20 cellular contexts compared by ENCODE assay signal in genomic region chr17:30796016-30796415, GRCh38. TPM values are rescaled to one million over a fixed set of nuclear protein-coding genes. Genes with fewer than 3 reads are reported as not detected.
DNase-seq lines count a peak whose midpoint lies in the region; ATAC-seq, FAIRE-seq and TF ChIP-seq lines count a peak whose summit lies in the region.
"Had no signal": no experiment of that assay in that cellular context is flagged by ENCODE, and none has a peak within 500 bp of the region (broad histone marks: within the 10 kb centered on the region; RNA-seq: fewer than 3 reads in every experiment).

No MANE protein-coding gene starts in this region.

- BruUV-seq in K562 (replicated peaks; lab: Mats Ljungman, UMichigan), result no TSS peak

- H3K36me3 Mint-ChIP-seq in CD4-positive, CD25-positive, alpha-beta regulatory T cell, result peaks cover 49% of the 10 kb centered on the region
- H3K36me3 Mint-ChIP-seq in CD8-positive, alpha-beta memory T cell, result peaks cover 10 to 75% (median 20%) of the 10 kb centered on the region in 3 donors
- H3K36me3 Mint-ChIP-seq in T-helper 17 cell (ENCODE audit: low read depth), result peaks cover 10% of the 10 kb centered on the region

- H3K4me3 Mint-ChIP-seq in CD4-positive, CD25-positive, alpha-beta regulatory T cell, result no peak overlapping the region
- no peak overlapping the region for H3K4me3 Mint-ChIP-seq in CD8-positive, alpha-beta memory T cell
- no peak overlapping the region for H3K4me3 Mint-ChIP-seq in T-helper 17 cell
- H3K4me3 Mint-ChIP-seq: immature natural killer cell had no signal

- no peaks in the 10 kb centered on the region for H3K27me3 ChIP-seq in CD4-positive, CD25-positive, alpha-beta regulatory T cell (ENCODE audit: control insufficient read depth, insufficient read depth, low read length)
- no peaks in the 10 kb centered on the region for H3K27me3 ChIP-seq in CD8-positive, alpha-beta memory T cell (ENCODE audit: insufficient read depth, low read length, poor library complexity, severe bottlenecking)
- H3K27me3 ChIP-seq in K562 (ENCODE audit: control insufficient read depth in 2 of 2, insufficient read depth in 2 of 2, low read length in 2 of 2), result no peaks in the 10 kb centered on the region
- no peaks in the 10 kb centered on the region for H3K27me3 ChIP-seq in psoas muscle (ENCODE audit: insufficient read depth in 3 of 3, low read length in 2 of 3)
- H3K27me3 ChIP-seq: body of pancreas, colonic mucosa, heart left ventricle had no signal

- peak overlapping the region; percentile 41 for H3K27ac ChIP-seq in CD4-positive, CD25-positive, alpha-beta regulatory T cell (ENCODE audit: insufficient read depth, low read length, poor library complexity, severe bottlenecking)
- no peak overlapping the region for H3K27ac ChIP-seq in CD8-positive, alpha-beta memory T cell (ENCODE audit: low read depth, low read length)
- H3K27ac ChIP-seq in K562 (ENCODE audit: extremely low read depth, low read depth, low read length), result no peak overlapping the region
- H3K27ac ChIP-seq in psoas muscle, result no peak overlapping the region
- H3K27ac ChIP-seq: body of pancreas, colonic mucosa, heart left ventricle had no signal

- FAIRE-seq in K562 (lab: Jason Lieb, UNC), result no peak
- FAIRE-seq: endometrium had no signal

- H4K20me1 ChIP-seq in K562 (replicated peaks; ENCODE audit: control insufficient read depth, insufficient read depth, low read length), result no peaks in the 10 kb centered on the region

- H3K27me3 Mint-ChIP-seq in CD4-positive, CD25-positive, alpha-beta regulatory T cell, result no peaks in the 10 kb centered on the region
- H3K27me3 Mint-ChIP-seq in CD8-positive, alpha-beta memory T cell, result no peaks in the 10 kb centered on the region
- no peaks in the 10 kb centered on the region for H3K27me3 Mint-ChIP-seq in T-helper 17 cell

- H3K79me2 ChIP-seq in K562 (ENCODE audit: control insufficient read depth, insufficient read depth, low read length), result no peaks in the 10 kb centered on the region

- H3K4me2 ChIP-seq in K562 (ENCODE audit: insufficient read depth, low read length), result no peak overlapping the region

- no peak for TF ChIP-seq RAD21 in K562 (CRISPR knock-in tag; conservative IDR thresholded peaks at IDR 0.05 in 1 of 2, IDR thresholded peaks at IDR 0.05 in 1 of 2)

- no peaks in the 10 kb centered on the region for H3K9me3 ChIP-seq in CD4-positive, CD25-positive, alpha-beta regulatory T cell (ENCODE audit: control insufficient read depth in 2 of 2, low read length in 2 of 2)
- H3K9me3 ChIP-seq in CD8-positive, alpha-beta memory T cell (ENCODE audit: low read length), result no peaks in the 10 kb centered on the region
- H3K9me3 ChIP-seq in T-helper 17 cell (ENCODE audit: control insufficient read depth, low read length, poor library complexity, severe bottlenecking) (no peaks in the 10 kb centered on the region), K562 (replicated peaks; ENCODE audit: control insufficient read depth, insufficient read depth, low read depth, low read length) (no peaks in the 10 kb centered on the region), psoas muscle (no peaks in the 10 kb centered on the region)
- H3K9me3 ChIP-seq: body of pancreas, Caco-2, colonic mucosa, heart left ventricle, mucosa of descending colon had no signal

- TF ChIP-seq CTCF in K562 (IDR thresholded peaks at IDR 0.05 in 2 of 3, conservative IDR thresholded peaks at IDR 0.05 in 1 of 3; ENCODE audit: insufficient read depth in 2 of 3, low read depth in 1 of 3, low read length in 3 of 3) (no peak), psoas muscle (IDR thresholded peaks at IDR 0.05) (no peak)

- CTCF ChIA-PET in CD8-positive, alpha-beta memory T cell (lab: Charles Lee), result no interaction called here
- CTCF ChIA-PET in K562 (lab: Yijun Ruan, JAX; ENCODE audit: low intra/inter-chr PET ratio), result no interaction called here

- no peak overlapping the region for H3K4me3 ChIP-seq in CD4-positive, CD25-positive, alpha-beta regulatory T cell (ENCODE audit: low read depth, low read length)
- no peak overlapping the region for H3K4me3 ChIP-seq in CD8-positive, alpha-beta memory T cell (ENCODE audit: low read length)
- H3K4me3 ChIP-seq in K562, result no peak overlapping the region
- H3K4me3 ChIP-seq in psoas muscle, result no peak overlapping the region
- H3K4me3 ChIP-seq: body of pancreas, colonic mucosa, heart left ventricle, mucosa of descending colon had no signal

- TF ChIP-seq POLR2A in K562 (conservative IDR thresholded peaks at IDR 0.05), result no peak

- no peaks in the 10 kb centered on the region for H3K9me1 ChIP-seq in K562 (ENCODE audit: control insufficient read depth, insufficient read depth, low read length)

- no peaks in the 10 kb centered on the region for H3K4me1 ChIP-seq in CD4-positive, CD25-positive, alpha-beta regulatory T cell (ENCODE audit: control insufficient read depth, insufficient read depth, low read length, poor library complexity, severe bottlenecking)
- H3K4me1 ChIP-seq in CD8-positive, alpha-beta memory T cell (ENCODE audit: insufficient read depth, low read length), result no peaks in the 10 kb centered on the region
- H3K4me1 ChIP-seq in K562 (replicated peaks in 1 of 2; ENCODE audit: control insufficient read depth in 2 of 2, insufficient read depth in 2 of 2, low read length in 2 of 2) (no peaks in the 10 kb centered on the region), psoas muscle (no peaks in the 10 kb centered on the region)
- H3K4me1 ChIP-seq: body of pancreas, Caco-2, colonic mucosa, heart left ventricle had no signal

- no peaks in the 10 kb centered on the region for H3K9me3 Mint-ChIP-seq in CD4-positive, CD25-positive, alpha-beta regulatory T cell
- no peaks in the 10 kb centered on the region for H3K9me3 Mint-ChIP-seq in CD8-positive, alpha-beta memory T cell
- H3K9me3 Mint-ChIP-seq: immature natural killer cell had no signal

- H2AFZ ChIP-seq in K562 (ENCODE audit: low read depth, low read length), result no peak overlapping the region

- peaks cover 6 to 29% (median 23%) of the 10 kb centered on the region in 4 donors for H3K4me1 Mint-ChIP-seq in CD4-positive, CD25-positive, alpha-beta regulatory T cell
- peaks cover 3 to 18% (median 10%) of the 10 kb centered on the region in 3 donors for H3K4me1 Mint-ChIP-seq in CD8-positive, alpha-beta memory T cell
- peaks cover 6% of the 10 kb centered on the region for H3K4me1 Mint-ChIP-seq in T-helper 17 cell

- intact Hi-C loops in K562 (cut with micrococcal nuclease), result no loop called here
- intact Hi-C loops in psoas muscle (cut with DNase I), result no loop called here

- TF ChIP-seq EP300 in K562 (IDR thresholded peaks at IDR 0.05; ENCODE audit: low read length), result no peak

- in situ Hi-C loops in K562 (cut with MboI), result no loop called here

- DNase-seq in CD4-positive, CD25-positive, alpha-beta regulatory T cell, result peak in 1 of 3 donors; percentile 47
- DNase-seq in CD8-positive, alpha-beta memory T cell, result no peak
- DNase-seq in T-helper 17 cell (no peak), K562 (ENCODE audit: extremely low read depth in 1 of 4, low spot score in 3 of 4) (no peak), amniotic stem cell (lab: John Stamatoyannopoulos, UW) (no peak), psoas muscle (no peak), NCI-H2171 treated with DMSO at 0.1 percent for 48 hours (lab: John Stamatoyannopoulos, UW) (no peak), NCI-H2196 treated with DMSO at 0.1 percent for 48 hours (lab: John Stamatoyannopoulos, UW; ENCODE audit: unreplicated experiment) (no peak)
- DNase-seq: activated gamma-delta T cell treated with Interleukin-2 at 50 U/mL for 16 hours, body of pancreas, Caco-2, colonic mucosa, heart left ventricle, immature natural killer cell, mucosa of descending colon, NCI-H1105 treated with DMSO at 0.1 percent for 48 hours, NCI-H526, trophoblast cell had no signal

- 96% methylated on average over 4 of the region's 4 CpGs for WGBS in K562 (ENCODE audit: insufficient coverage, low coverage, missing lambda C conversion rate)
- 93 to 97% (median 97%) methylated on average over 4 of the region's 4 CpGs for WGBS in psoas muscle, 3 donors

- POLR2A ChIA-PET in CD8-positive, alpha-beta memory T cell (lab: Charles Lee), result interaction anchor here (1.9 kb wide), 1 partner anchor 23 kb away, joined by 6 read pairs; no protein-coding TSS in a partner anchor
- POLR2A ChIA-PET in K562 (lab: Yijun Ruan, JAX), result interaction anchor here (0.7 to 0.9 kb wide), 2 partner anchors 21 to 28 kb away, joined by 3 read pairs; no protein-coding TSS in a partner anchor

- ATAC-seq in CD4-positive, CD25-positive, alpha-beta regulatory T cell (ENCODE audit: low read depth in 2 of 2), result no peak
- ATAC-seq in T-helper 17 cell, result no peak
- no peak for ATAC-seq in K562
- no peak for ATAC-seq in psoas muscle
- ATAC-seq: body of pancreas, heart left ventricle, mucosa of descending colon, Right ventricle myocardium inferior had no signal

- no peak overlapping the region for H3K9ac ChIP-seq in K562 (ENCODE audit: insufficient read depth in 1 of 2, low read depth in 2 of 2, low read length in 2 of 2)

- H3K36me3 ChIP-seq in CD4-positive, CD25-positive, alpha-beta regulatory T cell (ENCODE audit: control insufficient read depth, insufficient read depth, low read length), result peaks cover 84% of the 10 kb centered on the region
- H3K36me3 ChIP-seq in CD8-positive, alpha-beta memory T cell (ENCODE audit: insufficient read depth, low read length), result peaks cover 59% of the 10 kb centered on the region
- H3K36me3 ChIP-seq in K562 (ENCODE audit: control insufficient read depth, insufficient read depth, low read length), result peaks cover 80% of the 10 kb centered on the region
- H3K36me3 ChIP-seq in psoas muscle (ENCODE audit: insufficient read depth in 1 of 2, low read depth in 1 of 2), result peaks cover 3 to 81% of the 10 kb centered on the region in 2 donors
- H3K36me3 ChIP-seq: colonic mucosa had no signal

- H3K27ac Mint-ChIP-seq in CD4-positive, CD25-positive, alpha-beta regulatory T cell, result peak overlapping the region; percentile 2 to 65 (median 48)
- peak overlapping the region in 5 of 8 donors; percentile 9 to 70 (median 49) for H3K27ac Mint-ChIP-seq in CD8-positive, alpha-beta memory T cell
- H3K27ac Mint-ChIP-seq in T-helper 17 cell, result peak overlapping the region; percentile 41

RNA-seq across cellular contexts. Expression of gene CRLF3, which starts 28.5 kb away (rescaled TPM):
- 76.2 TPM for total RNA-seq in CD4-positive, CD25-positive, alpha-beta regulatory T cell
- 100 to 1,000 TPM; 101 to 169 (median 131) TPM for polyA plus RNA-seq in CD4-positive, CD25-positive, alpha-beta regulatory T cell
- total RNA-seq in CD8-positive, alpha-beta memory T cell, result 10 to 100 TPM; 42.7 to 43.0 TPM
- polyA plus RNA-seq in CD8-positive, alpha-beta memory T cell, result 108 TPM
- total RNA-seq in T-helper 17 cell (10 to 100 TPM; 46.1 to 46.7 TPM), K562 (2014; rRNA removed) (26.9 and 28.8 TPM in 2 replicates), K562 (2014; rRNA removed; fragmentation: Illumina TruSeq; extraction: Trizol) (45.2 and 47.0 TPM in 2 replicates), K562 (2015; rRNA removed; fragmentation: Illumina TruSeq; extraction: Trizol) (29.3 and 29.8 TPM in 2 replicates), K562 (2021) (31.8 and 33.5 TPM in 2 replicates), psoas muscle (1 to 10 TPM; 3.9 to 5.0 (median 4.2) TPM)
- total RNA-seq in K562 (2011; cell fraction: chromatin; rRNA removed; ENCODE audit: low replicate concordance), result 34.1 and 43.8 TPM in 2 replicates
- total RNA-seq in K562 (2011; cell fraction: nucleolus; rRNA removed), result 18.8 and 19.0 TPM in 2 replicates
- total RNA-seq in K562 (2011; cell fraction: nucleoplasm; rRNA removed), result 31.9 and 43.9 TPM in 2 replicates
- polyA plus RNA-seq in K562 (2011; rRNA removed) (28.7 and 55.9 TPM in 2 replicates), K562 (2014; fragmentation: Illumina TruSeq; extraction: Trizol) (33.1 and 39.7 TPM in 2 replicates), K562 (2014; fragmentation: Nextera tagmentation; extraction: Ambion mirVana) (10 to 100 TPM; 13.2 to 13.7 TPM), K562 (2014; rRNA removed) (29.2 and 34.2 TPM in 2 replicates), psoas muscle (1 to 10 TPM; 3.2 to 6.4 (median 5.5) TPM)
- polyA plus RNA-seq in K562 (2011; cell fraction: cytosol; rRNA removed), result 18.7 and 23.8 TPM in 2 replicates
- 9.4 and 10.4 TPM in 2 replicates for polyA plus RNA-seq in K562 (2011; cell fraction: nucleus; rRNA removed)
- polyA plus RNA-seq in K562 (2012), result 20.2 and 22.0 TPM in 2 replicates
- polyA minus RNA-seq in K562 (2011; rRNA and poly(A)+ RNA removed), result 40.6 and 62.6 TPM in 2 replicates
- polyA minus RNA-seq in K562 (2011; cell fraction: cytosol; rRNA and poly(A)+ RNA removed), result 18.3 and 31.2 TPM in 2 replicates
- polyA minus RNA-seq in K562 (2011; cell fraction: nucleus; rRNA and poly(A)+ RNA removed), result 5.9 and 7.4 TPM in 2 replicates

RNA-seq across cellular contexts. Expression of gene ATAD5, which starts 35.8 kb away (rescaled TPM):
- total RNA-seq in CD4-positive, CD25-positive, alpha-beta regulatory T cell, result 5.7 TPM
- polyA plus RNA-seq in CD4-positive, CD25-positive, alpha-beta regulatory T cell, result 1 to 10 TPM in 3 of 4 donors, under 1 TPM in 1; 0.72 to 1.5 (median 1.2) TPM
- total RNA-seq in CD8-positive, alpha-beta memory T cell, result 10 to 100 TPM; 25.5 to 27.8 TPM
- polyA plus RNA-seq in CD8-positive, alpha-beta memory T cell, result 2.3 TPM
- total RNA-seq in T-helper 17 cell (1 to 10 TPM; 2.7 to 4.2 TPM), K562 (2014; rRNA removed) (14.0 and 14.6 TPM in 2 replicates), K562 (2014; rRNA removed; fragmentation: Illumina TruSeq; extraction: Trizol) (19.5 and 23.3 TPM in 2 replicates), K562 (2015; rRNA removed; fragmentation: Illumina TruSeq; extraction: Trizol) (21.5 and 25.3 TPM in 2 replicates), K562 (2021) (23.7 and 23.8 TPM in 2 replicates), psoas muscle (under 1 TPM; 0.15 to 0.44 (median 0.24) TPM)
- total RNA-seq in K562 (2011; cell fraction: chromatin; rRNA removed; ENCODE audit: low replicate concordance), result 19.4 and 126 TPM in 2 replicates
- 14.5 and 23.6 TPM in 2 replicates for total RNA-seq in K562 (2011; cell fraction: nucleolus; rRNA removed)
- 27.3 and 32.6 TPM in 2 replicates for total RNA-seq in K562 (2011; cell fraction: nucleoplasm; rRNA removed)
- polyA plus RNA-seq in K562 (2011; rRNA removed) (14.6 and 25.6 TPM in 2 replicates), K562 (2014; fragmentation: Illumina TruSeq; extraction: Trizol) (15.9 and 17.6 TPM in 2 replicates), K562 (2014; fragmentation: Nextera tagmentation; extraction: Ambion mirVana) (1 to 10 TPM; 4.6 to 4.9 TPM), K562 (2014; rRNA removed) (14.4 and 19.7 TPM in 2 replicates), psoas muscle (under 1 TPM; 0.11 to 0.25 (median 0.14) TPM)
- polyA plus RNA-seq in K562 (2011; cell fraction: cytosol; rRNA removed), result 2.4 and 3.3 TPM in 2 replicates
- 20.3 and 22.2 TPM in 2 replicates for polyA plus RNA-seq in K562 (2011; cell fraction: nucleus; rRNA removed)
- 7.0 and 15.9 TPM in 2 replicates for polyA plus RNA-seq in K562 (2012)
- 23.9 and 29.7 TPM in 2 replicates for polyA minus RNA-seq in K562 (2011; rRNA and poly(A)+ RNA removed)
- polyA minus RNA-seq in K562 (2011; cell fraction: cytosol; rRNA and poly(A)+ RNA removed), result 11.4 and 15.7 TPM in 2 replicates
- 35.0 and 45.2 TPM in 2 replicates for polyA minus RNA-seq in K562 (2011; cell fraction: nucleus; rRNA and poly(A)+ RNA removed)
